ENCODE assay signal across 11 cellular contexts in the genomic region with DNA sequence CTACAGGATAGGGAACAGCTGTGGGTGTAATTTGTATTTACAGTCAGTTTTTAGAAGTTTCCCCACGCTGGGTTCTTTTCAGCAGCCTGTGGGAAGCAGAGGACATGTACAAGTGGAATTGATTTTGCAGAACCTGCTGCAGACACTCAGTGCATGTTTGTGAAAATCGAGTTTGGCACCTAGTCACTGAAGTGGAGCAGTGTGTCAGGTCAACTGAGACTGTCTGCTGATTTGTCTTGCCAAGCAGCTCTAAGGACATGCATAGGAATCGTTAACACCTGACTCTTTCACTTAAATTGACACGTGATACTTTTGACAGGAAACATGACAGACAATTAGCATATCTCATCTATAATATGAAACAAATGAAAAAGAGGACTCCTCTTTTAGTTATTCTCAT.
"Had no signal": no experiment of that assay in that cellular context is flagged by ENCODE, and none has a peak within 500 bp of the region (broad histone marks: within the 10 kb centered on the region; RNA-seq: fewer than 3 reads in every experiment).

No MANE protein-coding gene starts in this region.

- H3K27me3 ChIP-seq: adrenal gland, testis, upper lobe of right lung had no signal

- H3K4me3 ChIP-seq: adrenal gland, testis, upper lobe of right lung had no signal

- H3K36me3 ChIP-seq: adrenal gland, upper lobe of right lung had no signal

- H3K9me3 ChIP-seq: adrenal gland, testis, upper lobe of right lung had no signal

- H3K27ac ChIP-seq: adrenal gland, testis, upper lobe of right lung had no signal

- H3K4me1 ChIP-seq: adrenal gland, testis, upper lobe of right lung had no signal

- DNase-seq: activated B cell treated with CpG ODN at 0.5 μM for 24 hours; activated CD4-positive, alpha-beta T cell treated with anti-CD3 and anti-CD28 coated beads, Interleukin-2, amount 10 ng/mL, durations not matched to agents 24 days and 14 days; activated naive CD4-positive, alpha-beta T cell treated with anti-CD3 and anti-CD28 coated beads, Interleukin-2, amount 50 U/mL, for 16 hours; adrenal gland; effector memory CD4-positive, alpha-beta T cell; naive thymus-derived CD8-positive, alpha-beta T cell; stimulated activated CD4-positive, alpha-beta T cell treated with anti-CD3 and anti-CD28 coated beads, Interleukin-15, amount 100 ng/mL, for 24 hours; stimulated activated CD4-positive, alpha-beta T cell treated with anti-CD3 and anti-CD28 coated beads, Interleukin-4, amount 100 ng/mL, for 24 hours; testis; upper lobe of right lung had no signal

- ATAC-seq: activated T-helper 17 cell treated with anti-CD3 and anti-CD28 coated beads, Interleukin-2, amount 50 U/mL, for 72 hours; naive thymus-derived CD8-positive, alpha-beta T cell; upper lobe of right lung had no signal
